Comparison of ENCODE assay signal across 29 cellular contexts in the genomic region with DNA sequence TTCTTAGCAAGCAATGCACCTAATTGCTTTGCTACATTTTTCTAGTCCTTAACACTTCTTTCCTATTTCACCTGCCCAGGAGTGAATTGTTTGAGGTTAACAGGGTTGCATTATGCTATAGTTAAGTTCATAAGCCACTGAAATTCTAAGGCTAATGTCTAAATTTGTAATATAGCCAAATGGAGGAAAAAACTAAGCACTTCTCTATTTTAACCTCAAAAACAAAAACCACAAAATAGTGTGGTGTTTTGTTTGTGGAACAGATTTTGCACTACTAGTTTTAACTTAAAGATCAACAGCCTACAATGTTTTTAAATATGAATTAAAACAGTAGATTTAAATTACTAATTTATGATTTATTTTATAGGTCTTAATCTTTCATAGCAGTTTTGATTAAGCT. TPM values are rescaled to one million over a fixed set of nuclear protein-coding genes. Genes with fewer than 3 reads are reported as not detected.
DNase-seq lines count a peak whose midpoint lies in the region; ATAC-seq, FAIRE-seq and TF ChIP-seq lines count a peak whose summit lies in the region.
"Had no signal": no experiment of that assay in that cellular context is flagged by ENCODE, and none has a peak within 500 bp of the region (broad histone marks: within the 10 kb centered on the region; RNA-seq: fewer than 3 reads in every experiment).

No MANE protein-coding gene starts in this region.

- no peak overlapping the region for H3K18ac ChIP-seq in mesendoderm (ENCODE audit: low read length)

- no peak for TF ChIP-seq CTCF in OCI-LY7 (conservative IDR thresholded peaks at IDR 0.05; ENCODE audit: low read length)

- no peak overlapping the region for H3K23ac ChIP-seq in mesendoderm (ENCODE audit: low read length)

- ATAC-seq in HG03442 (IDR thresholded peaks at IDR 0.05; ENCODE audit: unreplicated experiment) (no peak), HG02642 (IDR thresholded peaks at IDR 0.05; ENCODE audit: poor library complexity, unreplicated experiment) (no peak)
- ATAC-seq: activated CD8-positive, alpha-beta T cell treated with anti-CD3 and anti-CD28 coated beads, Interleukin-2, amount 10 ng/mL, durations not matched to agents 7 days and 5 days; heart right ventricle; HepG2; naive thymus-derived CD8-positive, alpha-beta T cell; Panc1; sciatic nerve had no signal

- H2BK5ac ChIP-seq in mesendoderm (ENCODE audit: low read length), result no peak overlapping the region

- H3K27ac ChIP-seq in OCI-LY7 (ENCODE audit: low read depth, low read length, poor library complexity, severe bottlenecking), result peak overlapping the region; percentile 10
- peak overlapping the region; percentile 16 for H3K27ac ChIP-seq in epithelial cell of prostate
- no peak overlapping the region for H3K27ac ChIP-seq in caudate nucleus (ENCODE audit: low read depth, low read length)
- no peak overlapping the region for H3K27ac ChIP-seq in mesendoderm (ENCODE audit: low read depth, low read length)
- H3K27ac ChIP-seq: breast epithelium, heart right ventricle, prostate gland, thyroid gland, vagina had no signal

- H3K79me2 ChIP-seq in OCI-LY7 (ENCODE audit: insufficient read depth, low read depth, low read length), result peaks cover 87% of the 10 kb centered on the region
- H3K79me2 ChIP-seq in mesendoderm (ENCODE audit: control insufficient read depth, insufficient read depth, low read length), result no peaks in the 10 kb centered on the region

- H3K4me1 ChIP-seq in OCI-LY7 (ENCODE audit: insufficient read depth, low read length, poor library complexity, severe bottlenecking) (peaks cover 46% of the 10 kb centered on the region), mesendoderm (ENCODE audit: control insufficient read depth, low read depth, low read length) (no peaks in the 10 kb centered on the region)
- H3K4me1 ChIP-seq: prostate gland had no signal

- no peaks in the 10 kb centered on the region for H3K27me3 ChIP-seq in mesendoderm (ENCODE audit: insufficient read depth, low read length, poor library complexity)
- H3K27me3 ChIP-seq: breast epithelium, heart right ventricle, thyroid gland, vagina had no signal

- H3K4me3 ChIP-seq in OCI-LY7 (ENCODE audit: low read depth, low read length, poor library complexity, severe bottlenecking) (peak overlapping the region; percentile 20), mesendoderm (ENCODE audit: low read length) (no peak overlapping the region)
- H3K4me3 ChIP-seq: heart right ventricle, prostate gland, thyroid gland, vagina had no signal

- H3K9me2 ChIP-seq in OCI-LY7 (ENCODE audit: insufficient read depth, low read length), result no peaks in the 10 kb centered on the region

- H3K56ac ChIP-seq in mesendoderm (ENCODE audit: low read length), result no peak overlapping the region

- H3K9me3 ChIP-seq in OCI-LY7 (ENCODE audit: low read length), result no peaks in the 10 kb centered on the region
- H3K9me3 ChIP-seq: breast epithelium, heart right ventricle, prostate gland, thyroid gland, vagina had no signal

- H4K20me1 ChIP-seq in OCI-LY7 (ENCODE audit: insufficient read depth, low read length), result no peaks in the 10 kb centered on the region; the same call in 1 of the 2 replicates

- H3K36me3 ChIP-seq in OCI-LY7 (ENCODE audit: insufficient read depth, low read length) (peaks cover 76% of the 10 kb centered on the region), mesendoderm (ENCODE audit: control insufficient read depth, insufficient read depth, low read length) (no peaks in the 10 kb centered on the region)
- H3K36me3 ChIP-seq: prostate gland had no signal

- H3K4ac ChIP-seq in mesendoderm (ENCODE audit: low read depth, low read length), result no peak overlapping the region

- no peak overlapping the region for H4K5ac ChIP-seq in mesendoderm (ENCODE audit: low read length)

- no peaks in the 10 kb centered on the region for H3K79me1 ChIP-seq in mesendoderm (ENCODE audit: low read length)

- no TSS peak for BruUV-seq in OCI-LY7 (replicated peaks; lab: Mats Ljungman, UMichigan)

- no peak overlapping the region for H2BK120ac ChIP-seq in mesendoderm (ENCODE audit: low read depth, low read length)

- DNase-seq in GM12891 (ENCODE audit: insufficient read length, low spot score) (no peak), OCI-LY7 (ENCODE audit: low spot score) (no peak), epithelial cell of prostate (ENCODE audit: low read depth, low spot score) (no peak), caudate nucleus (lab: John Stamatoyannopoulos, UW) (no peak), mesendoderm (no peak)
- DNase-seq: activated CD8-positive, alpha-beta T cell treated with anti-CD3 and anti-CD28 coated beads, Interleukin-2, amount 10 ng/mL, durations not matched to agents 7 days and 5 days; activated effector memory CD4-positive, alpha-beta T cell treated with anti-CD3 and anti-CD28 coated beads, Interleukin-2, amount 50 U/mL, for 16 hours; effector CD4-positive, alpha-beta T cell; heart right ventricle; kidney glomerular epithelial cell; midbrain; naive thymus-derived CD8-positive, alpha-beta T cell; NCI-H1105; NCI-H187; NCI-H510A; nucleus accumbens; SHP77; SW 1271; thyroid gland had no signal

- POLR2A ChIA-PET in OCI-LY7 (lab: Charles Lee), result interaction anchor here (0.6 to 2.5 kb wide), 16 partner anchors 7 to 167 kb away, joined by 3 to 19 read pairs (median 4); no protein-coding TSS in a partner anchor

- FAIRE-seq in A204.1 (lab: Jason Lieb, UNC), result peak; percentile 40
- no peak for FAIRE-seq in GM12891 (lab: Jason Lieb, UNC)
- FAIRE-seq: GM12892, HepG2 had no signal

- H2AK5ac ChIP-seq in mesendoderm (ENCODE audit: low read length), result no peak overlapping the region

- no peak for TF ChIP-seq POLR2A in GM12891 (IDR thresholded peaks at IDR 0.05; ENCODE audit: low read depth, low read length)

- no peak overlapping the region for H3K9ac ChIP-seq in mesendoderm (ENCODE audit: low read length)

- no peak overlapping the region for H2BK15ac ChIP-seq in mesendoderm (replicated peaks; ENCODE audit: low read depth)

- intact Hi-C loops in OCI-LY7 (cut with micrococcal nuclease; ENCODE audit: unreplicated experiment), result loop anchor here (5.0 kb wide), 1 partner anchor 66 kb away; no protein-coding TSS in a partner anchor

- H4K8ac ChIP-seq in mesendoderm (ENCODE audit: low read depth, low read length), result no peak overlapping the region

- CTCF ChIA-PET in OCI-LY7 (lab: Charles Lee; ENCODE audit: unreplicated experiment), result no interaction called here

- peak overlapping the region; percentile 54 for H3K4me2 ChIP-seq in OCI-LY7 (ENCODE audit: low read length)
- H3K4me2 ChIP-seq in mesendoderm (ENCODE audit: low read length), result no peak overlapping the region

- H2AFZ ChIP-seq in OCI-LY7 (ENCODE audit: low read length), result no peak overlapping the region

TF ChIP-seq in GM12891, 5 proteins besides CTCF, POLR2A, EP300 and RAD21:
- TF ChIP-seq SPI1 (IDR thresholded peaks at IDR 0.05; ENCODE audit: low read depth, low read length) (peak; percentile 30; the same call in 1 of the 2 replicates), POU2F2 (IDR thresholded peaks at IDR 0.05; ENCODE audit: low read depth, low read length) (no peak), TAF1 (IDR thresholded peaks at IDR 0.05; ENCODE audit: low read depth, low read length) (no peak), POLR2AphosphoS5 (IDR thresholded peaks at IDR 0.05; ENCODE audit: low read depth, low read length) (no peak)

RNA-seq across cellular contexts. Expression of a gene that starts 5.5 kb away (rescaled TPM):
- 7.9 TPM for polyA plus RNA-seq in GM12891 (2012; ENCODE audit: low read depth, missing spikeins)
- 28.5 and 34.1 TPM in 2 replicates for total RNA-seq in OCI-LY7 (2014; rRNA removed; shearing (Covaris generic))
- total RNA-seq in OCI-LY7 (2022), result 96.8 and 103 TPM in 2 replicates
- 2.5 TPM for polyA plus RNA-seq in mesendoderm (2013, experiment 1 of 2)
- 2.4 TPM for polyA plus RNA-seq in mesendoderm (2013, experiment 2 of 2)

Comparison
In these comparisons a context has a peak if more than half of its experiments do, and no peak if none do; other contexts are left out.
1. H3K27ac ChIP-seq: peak in OCI-LY7 (single experiment) and epithelial cell of prostate (single experiment); none in caudate nucleus (single experiment) and mesendoderm (single experiment).